In genomic region chr12:130121246-130122005, GRCh38 we compare ENCODE assay signal across 23 cellular contexts. TPM values are rescaled to one million over a fixed set of nuclear protein-coding genes. Genes with fewer than 3 reads are reported as not detected.
DNase-seq lines count a peak whose midpoint lies in the region; ATAC-seq and TF ChIP-seq lines count a peak whose summit lies in the region.
"Had no signal": no experiment of that assay in that cellular context is flagged by ENCODE, and none has a peak within 500 bp of the region (broad histone marks: within the 10 kb centered on the region; RNA-seq: fewer than 3 reads in every experiment).

No MANE protein-coding gene starts in this region.

- H3K27ac Mint-ChIP-seq in stimulated activated naive B cell treated with anti-CD40 and anti-IgM and Interleukin-4, amounts not matched to agents 10 μg/mL and 1 μg/mL and 100 μg/mL, for 72 hours: no peak overlapping the region

- H3K4me1 Mint-ChIP-seq in stimulated activated naive B cell treated with anti-CD40 and anti-IgM and Interleukin-4, amounts not matched to agents 10 μg/mL and 1 μg/mL and 100 μg/mL, for 72 hours: no peaks in the 10 kb centered on the region

- H3K27me3 ChIP-seq in left ventricle myocardium inferior (ENCODE audit: low read depth): peaks cover 55% of the 10 kb centered on the region
- peaks cover 0 to 22% (median 0%) of the 10 kb centered on the region in 5 donors for H3K27me3 ChIP-seq in subcutaneous abdominal adipose tissue (ENCODE audit: control insufficient read depth in 5 of 5, insufficient read depth in 4 of 5, low read length in 5 of 5)
- H3K27me3 ChIP-seq in neuronal stem cell (ENCODE audit: control insufficient read depth in 3 of 3, insufficient read depth in 3 of 3, low read depth in 1 of 3, low read length in 3 of 3): peaks cover 0 to 2% (median 0%) of the 10 kb centered on the region in 3 experiments

- H3K4me3 ChIP-seq in left ventricle myocardium inferior: no peak overlapping the region
- no peak overlapping the region for H3K4me3 ChIP-seq in subcutaneous abdominal adipose tissue (ENCODE audit: low read depth in 1 of 5, low read length in 5 of 5)
- H3K4me3 ChIP-seq in neuronal stem cell (ENCODE audit: low read length in 2 of 2): no peak overlapping the region

- H3K27me3 Mint-ChIP-seq in stimulated activated naive B cell treated with anti-CD40 and anti-IgM and Interleukin-4, amounts not matched to agents 10 μg/mL and 1 μg/mL and 100 μg/mL, for 72 hours: peaks cover 0 to 16% of the 10 kb centered on the region in 2 donors

- intact Hi-C loops in Right ventricle myocardium superior (cut with DNase I) (no loop called here), cardiac septum (cut with DNase I) (no loop called here), left ventricle myocardium inferior (cut with micrococcal nuclease) (no loop called here), posterior vena cava (cut with DNase I) (no loop called here)

- H3K27ac ChIP-seq in left ventricle myocardium inferior (replicated peaks): peak overlapping the region; percentile 58
- H3K27ac ChIP-seq in subcutaneous abdominal adipose tissue (ENCODE audit: low read depth, low read length): peak overlapping the region; percentile 5
- no peak overlapping the region for H3K27ac ChIP-seq in neuronal stem cell (replicated peaks; ENCODE audit: low read length)
- H3K27ac ChIP-seq: 22Rv1, C4-2B, HL-60, KMS-11 had no signal

- no peak overlapping the region for H4K91ac ChIP-seq in neuronal stem cell (ENCODE audit: low read depth, low read length, poor library complexity)

- no peak overlapping the region for H2AFZ ChIP-seq in neuronal stem cell (ENCODE audit: low read length)

- no peak overlapping the region for H2BK120ac ChIP-seq in neuronal stem cell (ENCODE audit: low read depth, low read length)

- no peak overlapping the region for H3K9ac ChIP-seq in subcutaneous abdominal adipose tissue (ENCODE audit: low read length in 5 of 5)
- H3K9ac ChIP-seq in neuronal stem cell (ENCODE audit: low read depth, low read length, poor library complexity): no peak overlapping the region
- H3K9ac ChIP-seq: KMS-11 had no signal

- H3K9me3 ChIP-seq in left ventricle myocardium inferior (replicated peaks) (no peaks in the 10 kb centered on the region), subcutaneous abdominal adipose tissue (ENCODE audit: control insufficient read depth in 5 of 5, low read length in 5 of 5) (no peaks in the 10 kb centered on the region), neuronal stem cell (replicated peaks in 1 of 2; ENCODE audit: control insufficient read depth in 2 of 2, insufficient read depth in 1 of 2, low read depth in 1 of 2, low read length in 2 of 2) (peaks cover 0 to 2% of the 10 kb centered on the region in 2 donors)

- H3K9me3 Mint-ChIP-seq in stimulated activated naive B cell treated with anti-CD40 and anti-IgM and Interleukin-4, amounts not matched to agents 10 μg/mL and 1 μg/mL and 100 μg/mL, for 72 hours: peaks cover 4 to 7% of the 10 kb centered on the region in 2 donors

- H3K36me3 Mint-ChIP-seq in stimulated activated naive B cell treated with anti-CD40 and anti-IgM and Interleukin-4, amounts not matched to agents 10 μg/mL and 1 μg/mL and 100 μg/mL, for 72 hours: no peaks in the 10 kb centered on the region

- no peak overlapping the region for H3K18ac ChIP-seq in neuronal stem cell (ENCODE audit: low read length)

- no peak overlapping the region for H2BK15ac ChIP-seq in neuronal stem cell (ENCODE audit: low read length)

- H3K14ac ChIP-seq in neuronal stem cell (ENCODE audit: low read length): no peak overlapping the region

- H3K36me3 ChIP-seq in left ventricle myocardium inferior (no peaks in the 10 kb centered on the region), subcutaneous abdominal adipose tissue (ENCODE audit: control insufficient read depth in 5 of 5, insufficient read depth in 5 of 5, low read length in 5 of 5) (no peaks in the 10 kb centered on the region), neuronal stem cell (replicated peaks in 1 of 2; ENCODE audit: control insufficient read depth in 2 of 2, insufficient read depth in 2 of 2, low read length in 2 of 2) (peaks cover 0 to 2% of the 10 kb centered on the region in 2 donors)

- H2AK5ac ChIP-seq in neuronal stem cell (ENCODE audit: low read depth, low read length): no peak overlapping the region

- no peak overlapping the region for H4K8ac ChIP-seq in neuronal stem cell (ENCODE audit: low read depth, low read length)

- ATAC-seq in Right ventricle myocardium superior (ENCODE audit: poor library complexity): peak; percentile 44
- ATAC-seq in stimulated activated naive B cell treated with anti-CD40 and anti-IgM and Interleukin-4, amounts not matched to agents 10 μg/mL and 1 μg/mL and 100 μg/mL, for 72 hours (replicated peaks): no peak
- ATAC-seq: Panc1 had no signal

- H3K4ac ChIP-seq in neuronal stem cell (ENCODE audit: low read length): no peak overlapping the region

- DNase-seq in Right ventricle myocardium superior: peak; percentile 8
- no peak for DNase-seq in cardiac septum (ENCODE audit: low spot score)
- DNase-seq in left ventricle myocardium inferior: no peak
- peak; percentile 70 for DNase-seq in posterior vena cava (ENCODE audit: low spot score)
- no peak for DNase-seq in stimulated activated naive B cell treated with anti-CD40 and anti-IgM and Interleukin-4, amounts not matched to agents 10 μg/mL and 1 μg/mL and 100 μg/mL, for 72 hours
- no peak for DNase-seq in DMS153 (lab: John Stamatoyannopoulos, UW)
- DNase-seq in neuronal stem cell (ENCODE audit: low spot score): no peak
- DNase-seq: AML-193, DMS79, H7, NCI-H1417, NCI-H187, NCI-H2107, NCI-H2227 treated with DMSO at 0.1 percent for 48 hours, NCI-H510A treated with DMSO at 0.1 percent for 48 hours had no signal

- no peak overlapping the region for H3K4me2 ChIP-seq in neuronal stem cell (ENCODE audit: insufficient read depth, low read length, poor library complexity, severe bottlenecking)
- H3K4me2 ChIP-seq: KMS-11 had no signal

- H3K4me1 ChIP-seq in left ventricle myocardium inferior (peaks cover 1% of the 10 kb centered on the region), subcutaneous abdominal adipose tissue (ENCODE audit: control insufficient read depth in 5 of 5, insufficient read depth in 5 of 5, low read length in 5 of 5) (peaks cover 4 to 52% (median 40%) of the 10 kb centered on the region in 5 donors), neuronal stem cell (ENCODE audit: control insufficient read depth in 2 of 2, insufficient read depth in 1 of 2, low read depth in 1 of 2, low read length in 2 of 2) (peaks cover 0 to 9% of the 10 kb centered on the region in 2 donors)

- no peak overlapping the region for H3K23ac ChIP-seq in neuronal stem cell (ENCODE audit: low read depth, low read length, poor library complexity)

- TF ChIP-seq CTCF in left ventricle myocardium inferior (IDR thresholded peaks at IDR 0.05; ENCODE audit: borderline replicate concordance): no peak

- no peak overlapping the region for H2BK12ac ChIP-seq in neuronal stem cell (ENCODE audit: low read length)

- no CpG with 5 or more reads among the region's 11 CpGs for WGBS in neuronal stem cell (ENCODE audit: extremely low coverage in 2 of 2, insufficient read length in 2 of 2, insufficient replicate concordance in 1 of 2), 2 donors

- H3K4me3 Mint-ChIP-seq in stimulated activated naive B cell treated with anti-CD40 and anti-IgM and Interleukin-4, amounts not matched to agents 10 μg/mL and 1 μg/mL and 100 μg/mL, for 72 hours: no peak overlapping the region

- H3K79me1 ChIP-seq in neuronal stem cell (ENCODE audit: low read depth, low read length): no peaks in the 10 kb centered on the region

- no peak overlapping the region for H2BK5ac ChIP-seq in neuronal stem cell (ENCODE audit: low read length)

RNA-seq across cellular contexts. Expression of gene FZD10, which starts 40.8 kb away (rescaled TPM):
- not detected for total RNA-seq in Right ventricle myocardium superior
- not detected for total RNA-seq in cardiac septum
- 0.05 TPM for total RNA-seq in left ventricle myocardium inferior
- total RNA-seq in posterior vena cava: 1 to 10 TPM in 1 of 2 donors, under 1 TPM in 1; 0.51 to 1.1 TPM
- polyA plus RNA-seq in neuronal stem cell (2013, experiment 1 of 2): 0.38 TPM
- 0.36 TPM for polyA plus RNA-seq in neuronal stem cell (2013, experiment 2 of 2)
- total RNA-seq: HT1080, M059J had no signal

Comparison
In these comparisons a context has a peak if more than half of its experiments do, and no peak if none do; other contexts are left out.
1. DNase-seq: peak in Right ventricle myocardium superior (single experiment) and posterior vena cava (single experiment); none in cardiac septum (single experiment), left ventricle myocardium inferior (single experiment), stimulated activated naive B cell treated with anti-CD40 and anti-IgM and Interleukin-4, amounts not matched to agents 10 μg/mL and 1 μg/mL and 100 μg/mL, for 72 hours (single experiment), DMS153 (single experiment) and neuronal stem cell (single experiment).